In the genomic region with DNA sequence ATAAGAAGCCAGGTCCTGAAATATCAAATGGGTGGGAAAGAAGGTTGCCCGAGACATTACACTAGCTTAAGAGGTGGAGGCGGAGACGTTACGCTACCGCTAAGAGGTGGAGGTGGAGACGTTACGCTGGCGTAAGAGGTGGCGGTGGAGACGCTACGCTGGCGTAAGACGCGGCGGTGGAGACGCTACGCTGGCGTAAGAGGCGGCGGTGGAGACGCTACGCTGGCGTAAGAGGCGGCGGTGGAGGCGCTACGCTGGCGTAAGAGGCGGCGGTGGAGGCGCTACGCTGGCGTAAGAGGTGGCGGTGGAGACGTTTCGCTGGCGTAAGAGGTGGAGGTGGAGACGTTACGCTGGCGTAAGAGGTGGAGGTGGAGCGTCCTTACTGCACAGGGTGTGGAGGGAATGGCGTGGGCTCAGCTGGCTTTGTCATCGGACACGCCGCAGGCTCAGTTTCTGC, we compare ENCODE assay signal across 2 cellular contexts.
TF ChIP-seq lines count a peak whose summit lies in the region.

No MANE protein-coding gene starts in this region.

TF ChIP-seq in K562, 482 proteins besides CTCF, POLR2A, EP300 and RAD21 (continues in another document):
- peak; percentile 49; the same call in 1 of the 2 replicates for TF ChIP-seq POLR2G (IDR thresholded peaks at IDR 0.05; ENCODE audit: low read depth, low read length)
- no peak for TF ChIP-seq CCAR2 (IDR thresholded peaks at IDR 0.05; ENCODE audit: low read depth, low read length)
- TF ChIP-seq OTX1 (CRISPR knock-in tag; IDR thresholded peaks at IDR 0.05) = no peak
- TF ChIP-seq ATF1 (CRISPR knock-in tag; IDR thresholded peaks at IDR 0.05) = no peak
- TF ChIP-seq ATF1 (tag; IDR thresholded peaks at IDR 0.05) = peak; percentile 74
- TF ChIP-seq, protein P1, sequence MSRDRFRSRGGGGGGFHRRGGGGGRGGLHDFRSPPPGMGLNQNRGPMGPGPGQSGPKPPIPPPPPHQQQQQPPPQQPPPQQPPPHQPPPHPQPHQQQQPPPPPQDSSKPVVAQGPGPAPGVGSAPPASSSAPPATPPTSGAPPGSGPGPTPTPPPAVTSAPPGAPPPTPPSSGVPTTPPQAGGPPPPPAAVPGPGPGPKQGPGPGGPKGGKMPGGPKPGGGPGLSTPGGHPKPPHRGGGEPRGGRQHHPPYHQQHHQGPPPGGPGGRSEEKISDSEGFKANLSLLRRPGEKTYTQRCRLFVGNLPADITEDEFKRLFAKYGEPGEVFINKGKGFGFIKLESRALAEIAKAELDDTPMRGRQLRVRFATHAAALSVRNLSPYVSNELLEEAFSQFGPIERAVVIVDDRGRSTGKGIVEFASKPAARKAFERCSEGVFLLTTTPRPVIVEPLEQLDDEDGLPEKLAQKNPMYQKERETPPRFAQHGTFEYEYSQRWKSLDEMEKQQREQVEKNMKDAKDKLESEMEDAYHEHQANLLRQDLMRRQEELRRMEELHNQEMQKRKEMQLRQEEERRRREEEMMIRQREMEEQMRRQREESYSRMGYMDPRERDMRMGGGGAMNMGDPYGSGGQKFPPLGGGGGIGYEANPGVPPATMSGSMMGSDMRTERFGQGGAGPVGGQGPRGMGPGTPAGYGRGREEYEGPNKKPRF (IDR thresholded peaks at IDR 0.05; ENCODE audit: low read depth, low read length) = peak; percentile 54; the same call in 1 of the 2 replicates
- TF ChIP-seq, protein P2, sequence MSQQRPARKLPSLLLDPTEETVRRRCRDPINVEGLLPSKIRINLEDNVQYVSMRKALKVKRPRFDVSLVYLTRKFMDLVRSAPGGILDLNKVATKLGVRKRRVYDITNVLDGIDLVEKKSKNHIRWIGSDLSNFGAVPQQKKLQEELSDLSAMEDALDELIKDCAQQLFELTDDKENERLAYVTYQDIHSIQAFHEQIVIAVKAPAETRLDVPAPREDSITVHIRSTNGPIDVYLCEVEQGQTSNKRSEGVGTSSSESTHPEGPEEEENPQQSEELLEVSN (IDR thresholded peaks at IDR 0.05; ENCODE audit: borderline replicate concordance in 1 of 2, extremely low read depth in 1 of 2, insufficient read depth in 1 of 2, insufficient read length in 1 of 2, low read depth in 1 of 2, low read length in 1 of 2, poor library complexity in 1 of 2, severe bottlenecking in 1 of 2) = peak in 1 of 2 experiments; percentile 25
- TF ChIP-seq, protein P3, sequence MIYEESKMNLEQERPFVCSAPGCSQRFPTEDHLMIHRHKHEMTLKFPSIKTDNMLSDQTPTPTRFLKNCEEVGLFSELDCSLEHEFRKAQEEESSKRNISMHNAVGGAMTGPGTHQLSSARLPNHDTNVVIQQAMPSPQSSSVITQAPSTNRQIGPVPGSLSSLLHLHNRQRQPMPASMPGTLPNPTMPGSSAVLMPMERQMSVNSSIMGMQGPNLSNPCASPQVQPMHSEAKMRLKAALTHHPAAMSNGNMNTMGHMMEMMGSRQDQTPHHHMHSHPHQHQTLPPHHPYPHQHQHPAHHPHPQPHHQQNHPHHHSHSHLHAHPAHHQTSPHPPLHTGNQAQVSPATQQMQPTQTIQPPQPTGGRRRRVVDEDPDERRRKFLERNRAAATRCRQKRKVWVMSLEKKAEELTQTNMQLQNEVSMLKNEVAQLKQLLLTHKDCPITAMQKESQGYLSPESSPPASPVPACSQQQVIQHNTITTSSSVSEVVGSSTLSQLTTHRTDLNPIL (CRISPR knock-in tag; IDR thresholded peaks at IDR 0.05) = no peak
- TF ChIP-seq ZNF175 (CRISPR knock-in tag; IDR thresholded peaks at IDR 0.05; ENCODE audit: low read depth) = no peak
- TF ChIP-seq HIVEP1 (CRISPR knock-in tag; IDR thresholded peaks at IDR 0.05) = no peak
- TF ChIP-seq GABPB1 (CRISPR knock-in tag; IDR thresholded peaks at IDR 0.05) = no peak
- no peak for TF ChIP-seq CBX1 (IDR thresholded peaks at IDR 0.05; ENCODE audit: low read depth)
- TF ChIP-seq ETV5 (CRISPR knock-in tag; IDR thresholded peaks at IDR 0.05; ENCODE audit: low read depth) = no peak
- TF ChIP-seq HNRNPLL (IDR thresholded peaks at IDR 0.05; ENCODE audit: low read depth, low read length, poor library complexity, severe bottlenecking) = peak; percentile 99
- TF ChIP-seq, protein P4, sequence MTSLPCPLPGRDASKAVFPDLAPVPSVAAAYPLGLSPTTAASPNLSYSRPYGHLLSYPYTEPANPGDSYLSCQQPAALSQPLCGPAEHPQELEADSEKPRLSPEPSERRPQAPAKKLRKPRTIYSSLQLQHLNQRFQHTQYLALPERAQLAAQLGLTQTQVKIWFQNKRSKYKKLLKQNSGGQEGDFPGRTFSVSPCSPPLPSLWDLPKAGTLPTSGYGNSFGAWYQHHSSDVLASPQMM (CRISPR knock-in tag; IDR thresholded peaks at IDR 0.05) = no peak
- no peak for TF ChIP-seq CHD2 (IDR thresholded peaks at IDR 0.05; ENCODE audit: low read depth, low read length)
- no peak for TF ChIP-seq TRIM28 (IDR thresholded peaks at IDR 0.05)
- peak; percentile 26; the same call in 1 of the 2 replicates for TF ChIP-seq PHF8 (IDR thresholded peaks at IDR 0.05; ENCODE audit: borderline replicate concordance, low read length)
- TF ChIP-seq KDM5B (IDR thresholded peaks at IDR 0.05; ENCODE audit: insufficient replicate concordance, low read depth, low read length) = no peak
- TF ChIP-seq SMARCE1 (IDR thresholded peaks at IDR 0.05) = no peak
- no peak for TF ChIP-seq SRF (CRISPR knock-in tag; IDR thresholded peaks at IDR 0.05)
- peak; percentile 99 for TF ChIP-seq CREB1 (IDR thresholded peaks at IDR 0.05)
- TF ChIP-seq CREB1 (CRISPR knock-in tag; IDR thresholded peaks at IDR 0.05) = peak; percentile 65; the same call in 1 of the 2 replicates
- TF ChIP-seq CHD4 (IDR thresholded peaks at IDR 0.05; ENCODE audit: insufficient read depth, insufficient replicate concordance, low read depth, low read length, poor library complexity, severe bottlenecking) = no peak
- TF ChIP-seq, protein P5, sequence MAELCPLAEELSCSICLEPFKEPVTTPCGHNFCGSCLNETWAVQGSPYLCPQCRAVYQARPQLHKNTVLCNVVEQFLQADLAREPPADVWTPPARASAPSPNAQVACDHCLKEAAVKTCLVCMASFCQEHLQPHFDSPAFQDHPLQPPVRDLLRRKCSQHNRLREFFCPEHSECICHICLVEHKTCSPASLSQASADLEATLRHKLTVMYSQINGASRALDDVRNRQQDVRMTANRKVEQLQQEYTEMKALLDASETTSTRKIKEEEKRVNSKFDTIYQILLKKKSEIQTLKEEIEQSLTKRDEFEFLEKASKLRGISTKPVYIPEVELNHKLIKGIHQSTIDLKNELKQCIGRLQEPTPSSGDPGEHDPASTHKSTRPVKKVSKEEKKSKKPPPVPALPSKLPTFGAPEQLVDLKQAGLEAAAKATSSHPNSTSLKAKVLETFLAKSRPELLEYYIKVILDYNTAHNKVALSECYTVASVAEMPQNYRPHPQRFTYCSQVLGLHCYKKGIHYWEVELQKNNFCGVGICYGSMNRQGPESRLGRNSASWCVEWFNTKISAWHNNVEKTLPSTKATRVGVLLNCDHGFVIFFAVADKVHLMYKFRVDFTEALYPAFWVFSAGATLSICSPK (IDR thresholded peaks at IDR 0.05; ENCODE audit: borderline replicate concordance) = no peak
- no peak for TF ChIP-seq ZNF324 (CRISPR knock-in tag; IDR thresholded peaks at IDR 0.05)
- TF ChIP-seq CREM (IDR thresholded peaks at IDR 0.05; ENCODE audit: low read depth) = peak; percentile 89
- no peak for TF ChIP-seq PTRF (tag; IDR thresholded peaks at IDR 0.05)

TF ChIP-seq in GM12891, 5 proteins besides CTCF, POLR2A, EP300 and RAD21:
- TF ChIP-seq POLR2AphosphoS5 (IDR thresholded peaks at IDR 0.05; ENCODE audit: low read depth, low read length) (no peak), POU2F2 (IDR thresholded peaks at IDR 0.05; ENCODE audit: low read depth, low read length) (no peak), PAX5 (IDR thresholded peaks at IDR 0.05; ENCODE audit: insufficient read depth, low read length, severe bottlenecking) (no peak), SPI1 (IDR thresholded peaks at IDR 0.05; ENCODE audit: low read depth, low read length) (no peak), TAF1 (IDR thresholded peaks at IDR 0.05; ENCODE audit: low read depth, low read length) (no peak)
